8 cellular contexts compared by ENCODE assay signal in the genomic region with DNA sequence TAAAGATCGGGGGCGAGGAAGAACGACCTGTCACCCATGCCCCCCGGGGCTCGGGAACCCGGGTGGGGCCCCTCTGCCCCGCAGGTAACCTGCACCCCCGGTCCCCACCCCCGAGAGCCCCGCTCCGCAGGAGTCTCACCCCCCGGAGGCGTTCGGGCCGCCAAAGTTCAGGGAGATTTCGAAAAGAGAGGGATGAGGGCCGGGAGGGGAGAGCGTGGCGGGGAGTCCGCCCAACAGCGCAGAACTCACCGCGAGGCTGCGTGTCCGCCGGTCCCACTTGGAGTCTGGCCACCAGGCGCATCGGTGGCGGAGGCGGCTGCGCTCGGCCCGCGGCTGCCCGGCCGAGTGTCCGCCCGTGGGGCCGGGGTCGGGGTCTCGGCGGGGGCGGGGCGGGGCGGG. TPM values are rescaled to one million over a fixed set of nuclear protein-coding genes. Genes with fewer than 3 reads are reported as not detected.
A peak's percentile ranks its signal among the peaks of the same experiment; 100 is the strongest.
DNase-seq lines count a peak whose midpoint lies in the region; ATAC-seq and TF ChIP-seq lines count a peak whose summit lies in the region.

A gene (minus strand): TSS at position 347 of the 399 bp plus-strand sequence. CDS start 2,447 bp downstream, outside the sequence.

- no peaks in the 10 kb centered on the region for H3K9me2 ChIP-seq in Loucy (replicated peaks; ENCODE audit: low read depth, low read length)

- no CpG with 5 or more reads among the region's 45 CpGs for WGBS in trophoblast cell (ENCODE audit: extremely low coverage, insufficient coverage, insufficient read length)

- H3K36me3 ChIP-seq in Loucy (ENCODE audit: insufficient read depth, low read length) (peaks cover 29% of the 10 kb centered on the region), trophoblast cell (ENCODE audit: control insufficient read depth in 1 of 2, insufficient read depth in 2 of 2, low read length in 2 of 2) (peaks cover 5 to 11% of the 10 kb centered on the region in 2 experiments)

- H3K27ac ChIP-seq in trophoblast cell (ENCODE audit: low read depth, low read length): no peak within 1 kb of the TSS

- H3K4ac ChIP-seq in trophoblast cell (ENCODE audit: low read depth, low read length): no peak within 1 kb of the TSS

- no peak within 1 kb of the TSS for H2BK5ac ChIP-seq in trophoblast cell (ENCODE audit: low read depth, low read length, poor library complexity)

- H3K4me3 ChIP-seq in Loucy (ENCODE audit: low read length, poor library complexity, severe bottlenecking): peak within 1 kb of the TSS; percentile 93
- H3K4me3 ChIP-seq in trophoblast cell (ENCODE audit: low read depth, low read length): peak within 1 kb of the TSS; percentile 80

- no peak for TF ChIP-seq CTCF in Loucy (conservative IDR thresholded peaks at IDR 0.05; ENCODE audit: low read length)

- H4K12ac ChIP-seq in trophoblast cell (ENCODE audit: low read depth, low read length): no peak within 1 kb of the TSS

- peaks cover 64% of the 10 kb centered on the region for H3K79me2 ChIP-seq in Loucy (ENCODE audit: insufficient read depth, low read length)
- no peaks in the 10 kb centered on the region for H3K79me2 ChIP-seq in trophoblast cell (ENCODE audit: control insufficient read depth, insufficient read depth, low read length, poor library complexity)

- H4K20me1 ChIP-seq in Loucy (ENCODE audit: insufficient read depth, low read length, poor library complexity, severe bottlenecking): peaks cover 7% of the 10 kb centered on the region

- intact Hi-C loops in Right ventricle myocardium inferior (cut with DNase I): no loop called here

- H2BK12ac ChIP-seq in trophoblast cell (ENCODE audit: low read length): no peak within 1 kb of the TSS

- H3K4me3 Mint-ChIP-seq in activated T-helper 17 cell treated with anti-CD3 and anti-CD28 coated beads, Interleukin-2, amount 50 U/mL, for 72 hours: peak within 1 kb of the TSS; percentile 90

- H3K23ac ChIP-seq in trophoblast cell (ENCODE audit: low read length): no peak within 1 kb of the TSS

- DNase-seq in DMS 273 (lab: John Stamatoyannopoulos, UW; ENCODE audit: unreplicated experiment) (peak; percentile 77), DMS 273 treated with DMSO at 0.1 percent for 48 hours (lab: John Stamatoyannopoulos, UW) (no peak), Right ventricle myocardium inferior (ENCODE audit: missing footprints) (peak; percentile 76), trophoblast cell (peak in 1 of 2 donors; percentile 17)

- H3K4me1 ChIP-seq in Loucy (ENCODE audit: insufficient read depth, low read length, poor library complexity, severe bottlenecking) (peaks cover 67% of the 10 kb centered on the region), trophoblast cell (ENCODE audit: control insufficient read depth in 1 of 2, insufficient read depth in 2 of 2, low read length in 2 of 2) (peaks cover 3% of the 10 kb centered on the region in 2 experiments)

- H3K4me1 Mint-ChIP-seq in activated T-helper 17 cell treated with anti-CD3 and anti-CD28 coated beads, Interleukin-2, amount 50 U/mL, for 72 hours: peaks cover 59% of the 10 kb centered on the region

- peak within 1 kb of the TSS; percentile 82 for H3K14ac ChIP-seq in trophoblast cell (ENCODE audit: low read length)

- H3K9me3 ChIP-seq in Loucy (ENCODE audit: insufficient read depth, low read depth, low read length): no peaks in the 10 kb centered on the region
- peaks cover 6% of the 10 kb centered on the region for H3K9me3 ChIP-seq in trophoblast cell (ENCODE audit: insufficient read depth, low read depth, low read length)

- H2AFZ ChIP-seq in Loucy (ENCODE audit: low read length) (peak within 1 kb of the TSS; percentile 30; the same call in 1 of the 2 replicates), trophoblast cell (ENCODE audit: insufficient read depth, low read length, poor library complexity) (peak within 1 kb of the TSS; percentile 62)

- H3F3A ChIP-seq in Loucy (ENCODE audit: low read depth): peaks cover 8% of the 10 kb centered on the region; the same call in 1 of the 2 replicates

- H3K9ac ChIP-seq in Loucy (ENCODE audit: low read depth, low read length, poor library complexity, severe bottlenecking) (peak within 1 kb of the TSS; percentile 100), trophoblast cell (ENCODE audit: low read length) (peak within 1 kb of the TSS; percentile 81)

- no peak within 1 kb of the TSS for H2BK120ac ChIP-seq in trophoblast cell (ENCODE audit: insufficient read depth, low read length, poor library complexity)

- H3K27me3 Mint-ChIP-seq in activated T-helper 17 cell treated with anti-CD3 and anti-CD28 coated beads, Interleukin-2, amount 50 U/mL, for 72 hours: no peaks in the 10 kb centered on the region

- H2AK5ac ChIP-seq in trophoblast cell (ENCODE audit: low read length): no peak within 1 kb of the TSS

- ATAC-seq in GM21619 (IDR thresholded peaks at IDR 0.05; ENCODE audit: unreplicated experiment): peak; percentile 18
- peak; percentile 43 for ATAC-seq in activated T-helper 17 cell treated with anti-CD3 and anti-CD28 coated beads, Interleukin-2, amount 50 U/mL, for 72 hours (replicated peaks)
- ATAC-seq in Right ventricle myocardium inferior: peak; percentile 30
- ATAC-seq in HG03469 (IDR thresholded peaks at IDR 0.05; ENCODE audit: unreplicated experiment): no peak

- H3K36me3 Mint-ChIP-seq in activated T-helper 17 cell treated with anti-CD3 and anti-CD28 coated beads, Interleukin-2, amount 50 U/mL, for 72 hours (ENCODE audit: low read depth): peaks cover 66% of the 10 kb centered on the region

- no peaks in the 10 kb centered on the region for H3K9me3 Mint-ChIP-seq in activated T-helper 17 cell treated with anti-CD3 and anti-CD28 coated beads, Interleukin-2, amount 50 U/mL, for 72 hours

- H3K18ac ChIP-seq in trophoblast cell (ENCODE audit: low read length): peak within 1 kb of the TSS; percentile 12

- peak within 1 kb of the TSS; percentile 81 for H4K8ac ChIP-seq in trophoblast cell (ENCODE audit: low read depth, low read length)

- H3K79me1 ChIP-seq in trophoblast cell (ENCODE audit: low read length): peaks cover 2% of the 10 kb centered on the region

- peak within 1 kb of the TSS; percentile 32 for H4K91ac ChIP-seq in trophoblast cell (ENCODE audit: low read depth, low read length)

- H3K27me3 ChIP-seq in Loucy (ENCODE audit: insufficient read depth, low read length, poor library complexity, severe bottlenecking): no peaks in the 10 kb centered on the region
- peaks cover 7% of the 10 kb centered on the region for H3K27me3 ChIP-seq in trophoblast cell (ENCODE audit: insufficient read depth, low read length)

- peak within 1 kb of the TSS; percentile 82 for H3K27ac Mint-ChIP-seq in activated T-helper 17 cell treated with anti-CD3 and anti-CD28 coated beads, Interleukin-2, amount 50 U/mL, for 72 hours

- H3K4me2 ChIP-seq in Loucy (ENCODE audit: low read depth, low read length, poor library complexity, severe bottlenecking) (peak within 1 kb of the TSS; percentile 97), trophoblast cell (ENCODE audit: low read length) (peak within 1 kb of the TSS; percentile 97)

RNA-seq across cellular contexts. Expression of the gene that starts here (rescaled TPM):
- total RNA-seq in activated T-helper 17 cell treated with anti-CD3 and anti-CD28 coated beads, Interleukin-2, amount 50 U/mL, for 72 hours: 100 to 1,000 TPM; 236 to 258 TPM
- total RNA-seq in Right ventricle myocardium inferior: 13.2 TPM
- 12.1 and 12.9 TPM in 2 replicates for polyA plus RNA-seq in trophoblast cell (2013)

Comparison
In these comparisons a context has a peak if more than half of its experiments do, and no peak if none do; other contexts are left out.
1. RNA of the gene that starts here (total RNA-seq): 236 to 258 TPM in activated T-helper 17 cell treated with anti-CD3 and anti-CD28 coated beads, Interleukin-2, amount 50 U/mL, for 72 hours; 13.2 TPM in Right ventricle myocardium inferior (single experiment); every median in the first group is over 10 times any median in the second.